Comparison of ENCODE assay signal across 9 cellular contexts in genomic region chr13:109786457-109787134, GRCh38. TPM values are rescaled to one million over a fixed set of nuclear protein-coding genes. Genes with fewer than 3 reads are reported as not detected.
DNase-seq lines count a peak whose midpoint lies in the region; ATAC-seq and TF ChIP-seq lines count a peak whose summit lies in the region.
"Had no signal": no experiment of that assay in that cellular context is flagged by ENCODE, and none has a peak within 500 bp of the region (broad histone marks: within the 10 kb centered on the region; RNA-seq: fewer than 3 reads in every experiment).

TSS of gene IRS2 (minus strand) at chr13:109786583. CDS start at chr13:109786053, 530 bp downstream.

- H3K4me1 ChIP-seq in iPS-20b (ENCODE audit: insufficient read depth, low read length) (peaks cover 5% of the 10 kb centered on the region; the same call in 1 of the 2 replicates), skeletal muscle tissue (ENCODE audit: control insufficient read depth in 3 of 3, insufficient read depth in 3 of 3, low read length in 3 of 3) (peaks cover 3 to 37% (median 22%) of the 10 kb centered on the region in 3 donors)

- TF ChIP-seq CTCF in VCaP (conservative IDR thresholded peaks at IDR 0.05): no peak

- H3K36me3 ChIP-seq in iPS-20b (ENCODE audit: insufficient read depth, low read depth, low read length): peaks cover 3% of the 10 kb centered on the region
- peaks cover 2 to 22% (median 3%) of the 10 kb centered on the region in 3 donors for H3K36me3 ChIP-seq in skeletal muscle tissue (ENCODE audit: control insufficient read depth in 3 of 3, insufficient read depth in 3 of 3, low read length in 3 of 3)

- peak; percentile 83 for DNase-seq in 8988T
- DNase-seq in NCI-H2107 (lab: John Stamatoyannopoulos, UW): peak; percentile 86
- DNase-seq in T47D (ENCODE audit: low read depth in 1 of 2, low spot score in 1 of 2): peak; percentile 92 to 94
- DNase-seq: DND-41 had no signal

- H3K27ac ChIP-seq in VCaP: peak within 1 kb of the TSS; percentile 97
- H3K27ac ChIP-seq in iPS-20b (ENCODE audit: low read length): peak within 1 kb of the TSS; percentile 56
- peak within 1 kb of the TSS; percentile 82 for H3K27ac ChIP-seq in skeletal muscle tissue (ENCODE audit: low read depth, low read length)

- in situ Hi-C loops in T47D (cut with HindIII; ENCODE audit: low pct_unique_long_range_greater_than_20kb, low sequenced_read_pairs): no loop called here

- H3K9me3 ChIP-seq in iPS-20b (ENCODE audit: insufficient read depth, low read depth, low read length): no peaks in the 10 kb centered on the region
- H3K9me3 ChIP-seq in skeletal muscle tissue (ENCODE audit: control insufficient read depth in 3 of 3, low read length in 3 of 3): no peaks in the 10 kb centered on the region

- peak within 1 kb of the TSS; percentile 82 for H3K4me3 ChIP-seq in iPS-20b (ENCODE audit: low read length)
- H3K4me3 ChIP-seq in skeletal muscle tissue (ENCODE audit: low read length in 3 of 3): peak within 1 kb of the TSS; percentile 65 to 85 (median 81)

- peak; percentile 96 for ATAC-seq in GM18861 (IDR thresholded peaks at IDR 0.05; ENCODE audit: unreplicated experiment)
- ATAC-seq in HG03064 (IDR thresholded peaks at IDR 0.05; ENCODE audit: low read depth, unreplicated experiment): peak; percentile 95

- H3K27me3 ChIP-seq in iPS-20b (ENCODE audit: insufficient read depth, low read length) (peaks cover 13% of the 10 kb centered on the region; the same call in 1 of the 2 replicates), skeletal muscle tissue (ENCODE audit: control insufficient read depth in 3 of 3, insufficient read depth in 3 of 3, low read length in 3 of 3) (no peaks in the 10 kb centered on the region)

- peak within 1 kb of the TSS; percentile 78; the same call in 1 of the 2 replicates for H3K9ac ChIP-seq in iPS-20b (ENCODE audit: low read depth, low read length)
- peak within 1 kb of the TSS; percentile 33 to 88 (median 72) for H3K9ac ChIP-seq in skeletal muscle tissue (ENCODE audit: low read depth in 1 of 3, low read length in 3 of 3)

RNA-seq across cellular contexts. Expression of gene IRS2, which starts in this region (rescaled TPM):
- 2.6 TPM for total RNA-seq in skeletal muscle tissue

Comparison
In these comparisons a context has a peak if more than half of its experiments do, and no peak if none do; other contexts are left out.
1. Peak in every context shown above with its lines: DNase-seq, ATAC-seq, H3K4me3 ChIP-seq and H3K27ac ChIP-seq.